In genomic region chr2:65435625-65436168, GRCh38 we compare ENCODE assay signal across 8 cellular contexts. TPM values are rescaled to one million over a fixed set of nuclear protein-coding genes. Genes with fewer than 3 reads are reported as not detected.
DNase-seq lines count a peak whose midpoint lies in the region; ATAC-seq, FAIRE-seq and TF ChIP-seq lines count a peak whose summit lies in the region.

No MANE protein-coding gene starts in this region.

- H4K20me1 ChIP-seq in GM23248 (ENCODE audit: insufficient read depth) = no peaks in the 10 kb centered on the region
- peaks cover 2% of the 10 kb centered on the region; the same call in 1 of the 2 replicates for H4K20me1 ChIP-seq in SK-N-SH (ENCODE audit: insufficient read depth)

- CTCF ChIA-PET in SK-N-SH (lab: Yijun Ruan, JAX) = interaction anchor here (1.0 to 3.9 kb wide), 9 partner anchors 52 to 170 kb away, joined by 3 to 21 read pairs (median 3); no protein-coding TSS in a partner anchor

- WGBS in GM23248 (ENCODE audit: low coverage in 1 of 2, low lambda C conversion rate in 2 of 2, missing lambda C conversion rate in 2 of 2), 2 experiments = 0 to 2% methylated on average over 35 to 36 of the region's 42 CpGs
- WGBS in SK-N-SH (ENCODE audit: low lambda C conversion rate) = 0% methylated on average over 15 of the region's 42 CpGs
- WGBS in pancreas, 2 donors = 1% methylated on average over 27 to 41 of the region's 42 CpGs

- peaks cover 7% of the 10 kb centered on the region for H3K4me1 ChIP-seq in GM23248 (ENCODE audit: insufficient read depth)
- peaks cover 10 to 22% of the 10 kb centered on the region in 2 experiments; a peak in 3 of 4 replicates for H3K4me1 ChIP-seq in SK-N-SH (ENCODE audit: control insufficient read depth in 1 of 2, insufficient read depth in 2 of 2, low read depth in 1 of 2, low read length in 1 of 2)
- H3K4me1 ChIP-seq in pancreas = peaks cover 5 to 6% (median 6%) of the 10 kb centered on the region in 3 donors

- peak; percentile 18 to 29; a peak in 1 of 4 replicates for TF ChIP-seq EP300 in SK-N-SH (IDR thresholded peaks at IDR 0.05; ENCODE audit: borderline replicate concordance in 1 of 2, low read depth in 1 of 2, low read length in 1 of 2)

- ATAC-seq in left cardiac atrium = peak; percentile 64 to 70
- peak; percentile 55 to 71 (median 64) for ATAC-seq in pancreas
- no peak for ATAC-seq in GM21447 (IDR thresholded peaks at IDR 0.05; ENCODE audit: unreplicated experiment)

- TF ChIP-seq RAD21 in SK-N-SH (IDR thresholded peaks at IDR 0.05; ENCODE audit: low read length) = peak; percentile 43

- peaks cover 22% of the 10 kb centered on the region for H3K79me2 ChIP-seq in GM23248 (ENCODE audit: insufficient read depth)
- peaks cover 31% of the 10 kb centered on the region for H3K79me2 ChIP-seq in SK-N-SH (ENCODE audit: insufficient read depth)

- H3K27me3 ChIP-seq in GM23248 (replicated peaks; ENCODE audit: insufficient read depth) = no peaks in the 10 kb centered on the region
- H3K27me3 ChIP-seq in SK-N-SH (ENCODE audit: insufficient read depth) = no peaks in the 10 kb centered on the region
- no peaks in the 10 kb centered on the region for H3K27me3 ChIP-seq in pancreas

- in situ Hi-C loops in GM23248 (cut with MboI) = no loop called here

- TF ChIP-seq CTCF in D721Med (IDR thresholded peaks at IDR 0.05; ENCODE audit: insufficient read depth, missing control alignments) = no peak
- TF ChIP-seq CTCF in SK-N-SH (IDR thresholded peaks at IDR 0.05) = no peak
- TF ChIP-seq CTCF in pancreas (IDR thresholded peaks at IDR 0.05) = no peak

- peak; percentile 88 for DNase-seq in D721Med (ENCODE audit: insufficient read length, low spot score)
- DNase-seq in GM23248 = peak; percentile 93
- DNase-seq in MV-4-11 (lab: John Stamatoyannopoulos, UW) = peak; percentile 57
- DNase-seq in SK-N-SH = peak; percentile 97
- DNase-seq in anterior cingulate cortex (lab: John Stamatoyannopoulos, UW) = peak; percentile 49 to 91 (median 82)
- DNase-seq in left cardiac atrium = peak; percentile 90
- DNase-seq in pancreas = peak; percentile 81 to 94 (median 90)

- H3K4me3 ChIP-seq in GM23248 = peak overlapping the region; percentile 86
- peak overlapping the region; percentile 68 to 78 for H3K4me3 ChIP-seq in SK-N-SH (ENCODE audit: low read depth in 2 of 2, low read length in 1 of 2)
- peak overlapping the region; percentile 62 to 88 (median 68) for H3K4me3 ChIP-seq in pancreas

- peak overlapping the region; percentile 86 for H2AFZ ChIP-seq in GM23248
- peak overlapping the region; percentile 83; the same call in 1 of the 2 replicates for H2AFZ ChIP-seq in SK-N-SH (ENCODE audit: low read depth)

- H3K36me3 ChIP-seq in GM23248 (ENCODE audit: low read depth) = no peaks in the 10 kb centered on the region
- H3K36me3 ChIP-seq in SK-N-SH (replicated peaks in 1 of 2; ENCODE audit: control insufficient read depth in 1 of 2, insufficient read depth in 2 of 2, low read length in 1 of 2) = no peaks in the 10 kb centered on the region
- no peaks in the 10 kb centered on the region for H3K36me3 ChIP-seq in pancreas

- H3K9me2 ChIP-seq in GM23248 (ENCODE audit: insufficient read depth) (no peaks in the 10 kb centered on the region), SK-N-SH (no peaks in the 10 kb centered on the region)

- H3K27ac ChIP-seq in GM23248 (peak overlapping the region; percentile 98), SK-N-SH (ENCODE audit: low read depth in 2 of 2, low read length in 1 of 2) (peak overlapping the region; percentile 98 to 99), pancreas (peak overlapping the region; percentile 91 to 98 (median 94))

- intact Hi-C loops in left cardiac atrium (cut with DNase I) (loop anchor here in 1 of 2 donors (5.0 kb wide), 2 partner anchors 117 to 168 kb away; no protein-coding TSS in a partner anchor), pancreas (cut with DNase I) (loop anchor here in 1 of 3 donors (10.0 kb wide), 2 partner anchors 51 to 119 kb away; no protein-coding TSS in a partner anchor)

- POLR2A ChIA-PET in SK-N-SH (lab: Yijun Ruan, JAX) = interaction anchor here (0.6 to 1.6 kb wide), 11 partner anchors 28 to 305 kb away, joined by 3 to 7 read pairs (median 4); partner anchors contain the start of gene ACTR2

- FAIRE-seq in D721Med (lab: Jason Lieb, UNC) = no peak
- no peak for FAIRE-seq in pancreas (lab: Jason Lieb, UNC)

- H3K9ac ChIP-seq in GM23248 (peak overlapping the region; percentile 95), SK-N-SH (peak overlapping the region; percentile 90)

- peak overlapping the region; percentile 99 for H3K4me2 ChIP-seq in GM23248 (ENCODE audit: unreplicated experiment)
- peak overlapping the region; percentile 87 for H3K4me2 ChIP-seq in SK-N-SH

- H3F3A ChIP-seq in GM23248 (ENCODE audit: insufficient read depth) (peaks cover 26% of the 10 kb centered on the region), SK-N-SH (replicated peaks; ENCODE audit: insufficient read depth) (peaks cover 20% of the 10 kb centered on the region)

- H3K9me3 ChIP-seq in GM23248 (ENCODE audit: low read depth) (no peaks in the 10 kb centered on the region), SK-N-SH (no peaks in the 10 kb centered on the region), pancreas (no peaks in the 10 kb centered on the region)

TF ChIP-seq in SK-N-SH, 30 proteins besides CTCF, POLR2A, EP300 and RAD21 (continues in another document):
- TF ChIP-seq FOXJ3 (CRISPR knock-in tag; IDR thresholded peaks at IDR 0.05) (peak; percentile 61; the same call in 1 of the 2 replicates), ZBTB33 (IDR thresholded peaks at IDR 0.05; ENCODE audit: borderline replicate concordance, low read depth) (no peak), JUND (IDR thresholded peaks at IDR 0.05) (peak; percentile 59), NFIC (IDR thresholded peaks at IDR 0.05; ENCODE audit: borderline replicate concordance) (0 out of 2 replicates have a peak, but pooled peaks have one; percentile 20), EZH2phosphoT487 (IDR thresholded peaks at IDR 0.05; ENCODE audit: borderline replicate concordance, low read depth) (no peak), RCOR1 (IDR thresholded peaks at IDR 0.05; ENCODE audit: low read length) (no peak), FOSL2 (IDR thresholded peaks at IDR 0.05; ENCODE audit: borderline replicate concordance, low read depth) (no peak), SIN3A (IDR thresholded peaks at IDR 0.05; ENCODE audit: borderline replicate concordance, low read depth, low read length) (peak; percentile 78; the same call in 1 of the 2 replicates), FOXM1 (IDR thresholded peaks at IDR 0.05; ENCODE audit: low read depth) (no peak), POLR2AphosphoS5 (IDR thresholded peaks at IDR 0.05; ENCODE audit: low read depth, low read length) (peak; percentile 48; the same call in 1 of the 2 replicates), RXRA (IDR thresholded peaks at IDR 0.05; ENCODE audit: borderline replicate concordance, low read depth) (peak; percentile 39; the same call in 1 of the 2 replicates), CHD2 (IDR thresholded peaks at IDR 0.05; ENCODE audit: low read length, partially characterized antibody) (peak; percentile 66), TCF12 (IDR thresholded peaks at IDR 0.05) (no peak), MAX (IDR thresholded peaks at IDR 0.05; ENCODE audit: low read depth) (peak; percentile 22; the same call in 1 of the 2 replicates), GATA2 (CRISPR knock-in tag; IDR thresholded peaks at IDR 0.05) (no peak)
- TF ChIP-seq, protein P1, sequence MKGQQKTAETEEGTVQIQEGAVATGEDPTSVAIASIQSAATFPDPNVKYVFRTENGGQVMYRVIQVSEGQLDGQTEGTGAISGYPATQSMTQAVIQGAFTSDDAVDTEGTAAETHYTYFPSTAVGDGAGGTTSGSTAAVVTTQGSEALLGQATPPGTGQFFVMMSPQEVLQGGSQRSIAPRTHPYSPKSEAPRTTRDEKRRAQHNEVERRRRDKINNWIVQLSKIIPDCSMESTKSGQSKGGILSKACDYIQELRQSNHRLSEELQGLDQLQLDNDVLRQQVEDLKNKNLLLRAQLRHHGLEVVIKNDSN (IDR thresholded peaks at IDR 0.05; ENCODE audit: borderline replicate concordance, low read depth) = no peak
- TF ChIP-seq, protein P2, sequence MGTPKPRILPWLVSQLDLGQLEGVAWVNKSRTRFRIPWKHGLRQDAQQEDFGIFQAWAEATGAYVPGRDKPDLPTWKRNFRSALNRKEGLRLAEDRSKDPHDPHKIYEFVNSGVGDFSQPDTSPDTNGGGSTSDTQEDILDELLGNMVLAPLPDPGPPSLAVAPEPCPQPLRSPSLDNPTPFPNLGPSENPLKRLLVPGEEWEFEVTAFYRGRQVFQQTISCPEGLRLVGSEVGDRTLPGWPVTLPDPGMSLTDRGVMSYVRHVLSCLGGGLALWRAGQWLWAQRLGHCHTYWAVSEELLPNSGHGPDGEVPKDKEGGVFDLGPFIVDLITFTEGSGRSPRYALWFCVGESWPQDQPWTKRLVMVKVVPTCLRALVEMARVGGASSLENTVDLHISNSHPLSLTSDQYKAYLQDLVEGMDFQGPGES (IDR thresholded peaks at IDR 0.05; ENCODE audit: low read depth, low read length) = no peak

RNA-seq across cellular contexts. Expression of gene SPRED2, which starts 3.3 kb away (rescaled TPM):
- 8.5 and 19.7 TPM in 2 replicates for total RNA-seq in GM23248 (2014; rRNA removed; shearing (Covaris generic))
- 19.5 and 20.3 TPM in 2 replicates for polyA plus RNA-seq in GM23248 (2016; fragmentation: Nextera tagmentation; extraction: Ambion mirVana)
- polyA plus RNA-seq in SK-N-SH (2012; rRNA removed) = 13.5 and 21.9 TPM in 2 replicates
- 18.4 and 21.2 TPM in 2 replicates for polyA plus RNA-seq in SK-N-SH (2012; cell fraction: cytosol; rRNA removed)
- 17.0 and 22.9 TPM in 2 replicates for polyA plus RNA-seq in SK-N-SH (2012; cell fraction: nucleus; rRNA removed)
- 10 to 100 TPM; 19.8 to 26.4 TPM for total RNA-seq in left cardiac atrium
- total RNA-seq in pancreas = 10 to 100 TPM; 13.8 to 20.0 (median 16.3) TPM
- 10 to 100 TPM in 1 of 2 donors, 1 to 10 TPM in 1; 6.2 to 12.2 TPM for polyA plus RNA-seq in pancreas
